ENCODE assay signal across 16 cellular contexts in genomic region chr17:50637829-50638571, GRCh38. TPM values are rescaled to one million over a fixed set of nuclear protein-coding genes. Genes with fewer than 3 reads are reported as not detected.
A peak's percentile ranks its signal among the peaks of the same experiment; 100 is the strongest.
DNase-seq lines count a peak whose midpoint lies in the region; ATAC-seq and TF ChIP-seq lines count a peak whose summit lies in the region.
"Had no signal": no experiment of that assay in that cellular context is flagged by ENCODE, and none has a peak within 500 bp of the region (broad histone marks: within the 10 kb centered on the region; RNA-seq: fewer than 3 reads in every experiment).

No MANE protein-coding gene starts in this region.

- H3K23ac ChIP-seq in mesenchymal stem cell (ENCODE audit: low read length in 2 of 2): no peak overlapping the region

- H3K18ac ChIP-seq in mesenchymal stem cell (ENCODE audit: low read depth in 1 of 2, low read length in 2 of 2): peak overlapping the region in 1 of 2 experiments; percentile 26

- CTCF ChIA-PET in activated naive CD4-positive, alpha-beta T cell treated with anti-CD3 and anti-CD28 coated beads, Interleukin-2, amount 10 ng/mL, durations not matched to agents 7 days and 5 days (lab: Charles Lee): interaction anchor here (5.1 kb wide), 1 partner anchor 9 kb away, joined by 27 read pairs; no protein-coding TSS in a partner anchor

- H3K4me3 ChIP-seq in breast epithelium (peak overlapping the region in 1 of 3 donors; percentile 75), mesenchymal stem cell (ENCODE audit: insufficient read depth in 1 of 2, low read depth in 1 of 2, low read length in 2 of 2) (no peak overlapping the region), aorta (ENCODE audit: low read length in 2 of 2) (no peak overlapping the region)

- no peaks in the 10 kb centered on the region for H3K9me3 ChIP-seq in breast epithelium
- no peaks in the 10 kb centered on the region for H3K9me3 ChIP-seq in mesenchymal stem cell (ENCODE audit: control insufficient read depth, low read length)
- no peaks in the 10 kb centered on the region for H3K9me3 ChIP-seq in aorta (ENCODE audit: control insufficient read depth, low read length)
- H3K9me3 ChIP-seq: Peyer's patch had no signal

- H3K79me1 ChIP-seq in mesenchymal stem cell (replicated peaks; ENCODE audit: low read length, poor library complexity, severe bottlenecking): peaks cover 11% of the 10 kb centered on the region

- H2BK15ac ChIP-seq in mesenchymal stem cell (ENCODE audit: low read depth, poor library complexity, severe bottlenecking): no peak overlapping the region

- H2AK5ac ChIP-seq in mesenchymal stem cell (ENCODE audit: low read length, severe bottlenecking): peak overlapping the region; percentile 94

- H4K8ac ChIP-seq in mesenchymal stem cell (ENCODE audit: low read length): no peak overlapping the region

- peak overlapping the region; percentile 84 for H2BK5ac ChIP-seq in mesenchymal stem cell (ENCODE audit: low read depth, low read length, poor library complexity, severe bottlenecking)

- H3K27me3 ChIP-seq in breast epithelium (no peaks in the 10 kb centered on the region), mesenchymal stem cell (ENCODE audit: control insufficient read depth in 1 of 2, insufficient read depth in 1 of 2, low read length in 2 of 2) (peaks cover 0 to 13% of the 10 kb centered on the region in 2 experiments), aorta (ENCODE audit: control insufficient read depth in 1 of 2, insufficient read depth in 2 of 2, low read length in 1 of 2) (no peaks in the 10 kb centered on the region)

- no peak overlapping the region for H3K4me2 ChIP-seq in mesenchymal stem cell (ENCODE audit: low read length, poor library complexity, severe bottlenecking)

- H3K27ac Mint-ChIP-seq in activated naive CD4-positive, alpha-beta T cell treated with anti-CD3 and anti-CD28 coated beads, Interleukin-2, amount 10 ng/mL, durations not matched to agents 7 days and 5 days: no peak overlapping the region
- H3K27ac Mint-ChIP-seq: activated CD4-positive, alpha-beta memory T cell treated with anti-CD3 and anti-CD28 coated beads for 36 hours had no signal

- peak; percentile 15 for DNase-seq in activated naive CD4-positive, alpha-beta T cell treated with anti-CD3 and anti-CD28 coated beads, Interleukin-2, amount 10 ng/mL, durations not matched to agents 7 days and 5 days
- DNase-seq in activated naive CD4-positive, alpha-beta T cell treated with anti-CD3 and anti-CD28 coated beads, Interleukin-2, amount 50 U/mL, for 16 hours: no peak
- DNase-seq in breast epithelium (ENCODE audit: low spot score in 2 of 2): no peak
- no peak for DNase-seq in mesenchymal stem cell
- peak in 1 of 2 donors; percentile 31 for DNase-seq in aorta
- DNase-seq in OCI-M1 (lab: John Stamatoyannopoulos, UW): no peak
- DNase-seq: activated CD4-positive, alpha-beta memory T cell treated with anti-CD3 and anti-CD28 coated beads for 36 hours; activated effector memory CD4-positive, alpha-beta T cell treated with Interleukin-2 at 50 U/mL for 16 hours; DMS 273 treated with DMSO at 0.1 percent for 48 hours; head of caudate nucleus; left cardiac atrium; NCI-H446; T-helper 9 cell had no signal

- H2BK12ac ChIP-seq in mesenchymal stem cell (ENCODE audit: low read length in 2 of 2): peak overlapping the region; percentile 51 to 88

- ATAC-seq in aorta (ENCODE audit: low FRiP score) (no peak), GM19351 (IDR thresholded peaks at IDR 0.05; ENCODE audit: unreplicated experiment) (no peak), HG02973 (IDR thresholded peaks at IDR 0.05; ENCODE audit: unreplicated experiment) (no peak)

- no peaks in the 10 kb centered on the region for H3K4me1 Mint-ChIP-seq in activated naive CD4-positive, alpha-beta T cell treated with anti-CD3 and anti-CD28 coated beads, Interleukin-2, amount 10 ng/mL, durations not matched to agents 7 days and 5 days

- H3K4me1 ChIP-seq in breast epithelium (peaks cover 13 to 25% of the 10 kb centered on the region in 2 donors), mesenchymal stem cell (ENCODE audit: control insufficient read depth, insufficient read depth, low read depth, low read length) (peaks cover 57% of the 10 kb centered on the region), aorta (ENCODE audit: control insufficient read depth in 1 of 2, insufficient read depth in 2 of 2, low read length in 2 of 2) (peaks cover 0 to 5% of the 10 kb centered on the region in 2 donors)

- no peaks in the 10 kb centered on the region for H3K36me3 ChIP-seq in breast epithelium
- H3K36me3 ChIP-seq in mesenchymal stem cell (ENCODE audit: control insufficient read depth in 1 of 2, insufficient read depth in 2 of 2, low read depth in 1 of 2, low read length in 2 of 2): peaks cover 0 to 4% of the 10 kb centered on the region in 2 experiments
- H3K36me3 ChIP-seq in aorta (ENCODE audit: control insufficient read depth in 1 of 2, insufficient read depth in 2 of 2, low read length in 1 of 2): no peaks in the 10 kb centered on the region
- H3K36me3 ChIP-seq: Peyer's patch had no signal

- no peak overlapping the region for H2AFZ ChIP-seq in mesenchymal stem cell (ENCODE audit: low read depth, low read length)

- H2BK120ac ChIP-seq in mesenchymal stem cell (ENCODE audit: low read depth, low read length): no peak overlapping the region

- peaks cover 90% of the 10 kb centered on the region for H3K27me3 Mint-ChIP-seq in activated naive CD4-positive, alpha-beta T cell treated with anti-CD3 and anti-CD28 coated beads, Interleukin-2, amount 10 ng/mL, durations not matched to agents 7 days and 5 days

- TF ChIP-seq CTCF in breast epithelium (IDR thresholded peaks at IDR 0.05): no peak

- no peak overlapping the region for H3K14ac ChIP-seq in mesenchymal stem cell (ENCODE audit: low read length in 2 of 2)

- H3K4ac ChIP-seq in mesenchymal stem cell (ENCODE audit: low read depth in 1 of 2, low read length in 2 of 2): peak overlapping the region; percentile 69 to 85

- peak overlapping the region; percentile 35 for H4K91ac ChIP-seq in mesenchymal stem cell (ENCODE audit: low read length)

- WGBS in mesenchymal stem cell: 90% methylated on average over 6 of the region's 7 CpGs
- WGBS in aorta, 2 donors: 79 to 81% methylated on average over 7 of the region's 7 CpGs

- no peak overlapping the region for H3K4me3 Mint-ChIP-seq in activated naive CD4-positive, alpha-beta T cell treated with anti-CD3 and anti-CD28 coated beads, Interleukin-2, amount 10 ng/mL, durations not matched to agents 7 days and 5 days
- H3K4me3 Mint-ChIP-seq: activated CD4-positive, alpha-beta memory T cell treated with anti-CD3 and anti-CD28 coated beads for 36 hours had no signal

- intact Hi-C loops in breast epithelium (cut with DNase I; ENCODE audit: low total_unique reads) (loop anchor here (10.0 kb wide), 1 partner anchor 47 kb away; no protein-coding TSS in a partner anchor), aorta (cut with DNase I) (loop anchor here in 1 of 2 donors (2.0 kb wide), 1 partner anchor 49 kb away; no protein-coding TSS in a partner anchor)

- H3K9me3 Mint-ChIP-seq in activated naive CD4-positive, alpha-beta T cell treated with anti-CD3 and anti-CD28 coated beads, Interleukin-2, amount 10 ng/mL, durations not matched to agents 7 days and 5 days: no peaks in the 10 kb centered on the region
- H3K9me3 Mint-ChIP-seq: activated CD4-positive, alpha-beta memory T cell treated with anti-CD3 and anti-CD28 coated beads for 36 hours had no signal

- no peaks in the 10 kb centered on the region for H3K36me3 Mint-ChIP-seq in activated naive CD4-positive, alpha-beta T cell treated with anti-CD3 and anti-CD28 coated beads, Interleukin-2, amount 10 ng/mL, durations not matched to agents 7 days and 5 days
- H3K36me3 Mint-ChIP-seq: activated CD4-positive, alpha-beta memory T cell treated with anti-CD3 and anti-CD28 coated beads for 36 hours had no signal

- H3K27ac ChIP-seq in breast epithelium (peak overlapping the region; percentile 81 to 85), mesenchymal stem cell (ENCODE audit: low read length, poor library complexity, severe bottlenecking) (peak overlapping the region; percentile 91), aorta (ENCODE audit: low read depth in 1 of 2, low read length in 2 of 2) (peak overlapping the region; percentile 1 to 91)

- TF ChIP-seq POLR2A in breast epithelium (IDR thresholded peaks at IDR 0.05): no peak

- H3K9ac ChIP-seq in mesenchymal stem cell (ENCODE audit: low read length): peak overlapping the region; percentile 30

RNA-seq across cellular contexts. Expression of gene ABCC3, which starts 3.3 kb away (rescaled TPM):
- total RNA-seq in breast epithelium (100 to 1,000 TPM in 1 of 3 donors, 10 to 100 TPM in 1, 1 to 10 TPM in 1; 6.1 to 122 (median 81.0) TPM), aorta (10 to 100 TPM; 25.7 to 54.9 TPM)
- 2.5 TPM for polyA plus RNA-seq in mesenchymal stem cell (2013, experiment 1 of 2)
- polyA plus RNA-seq in mesenchymal stem cell (2013, experiment 2 of 2): 2.5 TPM
- 100 to 1,000 TPM in 1 of 2 donors, 1 to 10 TPM in 1; 9.9 to 145 TPM for polyA plus RNA-seq in aorta
- total RNA-seq: activated CD4-positive, alpha-beta memory T cell treated with anti-CD3 and anti-CD28 coated beads for 36 hours had no signal
